In the genomic region with DNA sequence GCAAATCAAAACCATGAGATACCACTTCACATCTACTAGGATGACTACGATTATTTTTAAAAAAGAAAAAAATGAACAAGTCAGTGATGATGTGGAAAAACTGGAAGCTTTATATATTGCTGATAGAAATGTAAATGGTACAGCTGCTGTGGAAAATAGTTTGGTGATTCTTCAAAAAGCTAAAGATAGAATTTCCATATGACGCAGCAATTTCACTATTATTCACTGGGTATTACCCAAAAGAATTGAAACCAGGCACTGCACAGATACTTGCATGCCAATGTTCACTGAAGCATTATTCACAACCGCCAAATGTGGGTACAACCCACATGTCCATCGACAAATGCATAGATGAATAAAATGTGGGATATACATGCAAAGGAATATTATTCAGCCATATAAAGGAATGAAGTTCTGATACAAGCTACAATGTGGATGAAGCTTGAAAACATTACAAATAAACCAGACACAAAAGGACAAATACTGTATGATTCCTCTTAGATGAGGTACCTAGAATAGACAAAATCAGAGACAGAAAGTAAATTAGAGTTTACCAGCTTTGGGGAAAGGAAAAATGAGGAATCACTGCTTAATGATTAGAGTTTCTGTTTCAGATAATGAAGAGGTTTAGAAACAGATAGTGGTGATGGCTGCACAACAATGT, we compare ENCODE assay signal across 14 cellular contexts. TPM values are rescaled to one million over a fixed set of nuclear protein-coding genes. Genes with fewer than 3 reads are reported as not detected.
DNase-seq lines count a peak whose midpoint lies in the region; ATAC-seq, FAIRE-seq and TF ChIP-seq lines count a peak whose summit lies in the region.
"Had no signal": no experiment of that assay in that cellular context is flagged by ENCODE, and none has a peak within 500 bp of the region (broad histone marks: within the 10 kb centered on the region; RNA-seq: fewer than 3 reads in every experiment).

No MANE protein-coding gene starts in this region.

- H3K27me3 Mint-ChIP-seq in chondrocyte (ENCODE audit: low read depth) = no peaks in the 10 kb centered on the region
- H3K27me3 Mint-ChIP-seq: CD8-positive, alpha-beta memory T cell had no signal

- intact Hi-C loops in lower leg skin (cut with DNase I; ENCODE audit: low total_unique reads) = no loop called here

- ATAC-seq in GM18498 (IDR thresholded peaks at IDR 0.05; ENCODE audit: unreplicated experiment) (peak; percentile 85), HG02798 (IDR thresholded peaks at IDR 0.05; ENCODE audit: poor library complexity, unreplicated experiment) (peak; percentile 84), HG03565 (IDR thresholded peaks at IDR 0.05; ENCODE audit: unreplicated experiment) (peak; percentile 76)
- ATAC-seq: left lung, right lobe of liver had no signal

- peak; percentile 94 for FAIRE-seq in GM19239 (lab: Jason Lieb, UNC)
- FAIRE-seq: bronchial epithelial cell had no signal

- H3K9me3 Mint-ChIP-seq in chondrocyte (ENCODE audit: low read depth) = no peaks in the 10 kb centered on the region
- H3K9me3 Mint-ChIP-seq: CD8-positive, alpha-beta memory T cell had no signal

- H3K36me3 Mint-ChIP-seq in chondrocyte (ENCODE audit: low read depth) = peaks cover 6% of the 10 kb centered on the region

- H3K4me3 Mint-ChIP-seq in chondrocyte (ENCODE audit: unreplicated experiment) = no peak overlapping the region
- H3K4me3 Mint-ChIP-seq: CD8-positive, alpha-beta memory T cell had no signal

- DNase-seq in GM19239 (ENCODE audit: insufficient read length, low spot score) = no peak
- no peak for DNase-seq in lower leg skin (ENCODE audit: low spot score in 2 of 2)
- no peak for DNase-seq in chondrocyte (ENCODE audit: low spot score)
- DNase-seq in UCSD-AML1 (lab: John Stamatoyannopoulos, UW; ENCODE audit: unreplicated experiment) = no peak
- DNase-seq in globus pallidus (ENCODE audit: low spot score) = no peak
- DNase-seq: CD8-positive, alpha-beta memory T cell; GOT3; left lung; Peyer's patch; right lobe of liver had no signal

- no peak overlapping the region for H3K4me3 ChIP-seq in lower leg skin (ENCODE audit: low read depth, poor library complexity, severe bottlenecking)
- H3K4me3 ChIP-seq: left lung, Peyer's patch, right lobe of liver had no signal

- TF ChIP-seq CTCF in lower leg skin (IDR thresholded peaks at IDR 0.05) (no peak), chondrocyte (IDR thresholded peaks at IDR 0.05) (no peak)

- no peaks in the 10 kb centered on the region for H3K4me1 Mint-ChIP-seq in chondrocyte (ENCODE audit: low read depth)

- TF ChIP-seq POLR2A in lower leg skin (IDR thresholded peaks at IDR 0.05) = no peak

- 89 to 90% methylated on average over 4 of the region's 4 CpGs for WGBS in lower leg skin, 2 donors

- no peak overlapping the region for H3K27ac Mint-ChIP-seq in chondrocyte (ENCODE audit: unreplicated experiment)

RNA-seq across cellular contexts. Expression of a gene that starts 11.1 kb away (rescaled TPM):
- total RNA-seq in lower leg skin = 10 to 100 TPM in 1 of 4 donors, 1 to 10 TPM in 3; 4.8 to 14.9 (median 7.8) TPM
- total RNA-seq in chondrocyte = 4.8 to 14.4 TPM (median 6.6 TPM) in 3 replicates
